8 cellular contexts compared by ENCODE assay signal in genomic region chr17:35764123-35764991, GRCh38. TPM values are rescaled to one million over a fixed set of nuclear protein-coding genes. Genes with fewer than 3 reads are reported as not detected.
DNase-seq lines count a peak whose midpoint lies in the region; ATAC-seq and TF ChIP-seq lines count a peak whose summit lies in the region.

No MANE protein-coding gene starts in this region.

- peak; percentile 90 for ATAC-seq in GM19438 (IDR thresholded peaks at IDR 0.05; ENCODE audit: low read depth, unreplicated experiment)
- peak; percentile 96 for ATAC-seq in activated CD8-positive, alpha-beta T cell treated with anti-CD3 and anti-CD28 coated beads for 36 hours

- peak overlapping the region; percentile 76 for H3K27ac Mint-ChIP-seq in activated CD8-positive, alpha-beta T cell treated with anti-CD3 and anti-CD28 coated beads for 36 hours

- no peaks in the 10 kb centered on the region for H3K36me3 Mint-ChIP-seq in activated CD8-positive, alpha-beta T cell treated with anti-CD3 and anti-CD28 coated beads for 36 hours (ENCODE audit: low read depth)

- POLR2A ChIA-PET in activated CD8-positive, alpha-beta T cell treated with anti-CD3 and anti-CD28 coated beads for 36 hours (lab: Charles Lee) = interaction anchor here (0.6 to 3.4 kb wide), 14 partner anchors 11 to 1382 kb away, joined by 3 to 38 read pairs (median 4); partner anchors contain the start of genes RASL10B and TAF15

- H3K4me3 ChIP-seq in HL-60 (replicated peaks; ENCODE audit: insufficient read depth, low read length) = peak overlapping the region; percentile 56

- CTCF ChIA-PET in activated CD8-positive, alpha-beta T cell treated with anti-CD3 and anti-CD28 coated beads for 36 hours (lab: Charles Lee) = interaction anchor here (0.6 to 10.2 kb wide), 74 partner anchors 8 to 674 kb away, joined by 3 to 292 read pairs (median 4); partner anchors contain the start of genes AP2B1, GAS2L2, LYZL6 and MMP28

- peak overlapping the region; percentile 88 for H3K4me3 Mint-ChIP-seq in activated CD8-positive, alpha-beta T cell treated with anti-CD3 and anti-CD28 coated beads for 36 hours

- intact Hi-C loops in activated CD8-positive, alpha-beta T cell treated with anti-CD3 and anti-CD28 coated beads for 36 hours (cut with micrococcal nuclease) = loop anchor here (1.0 kb wide), 1 partner anchor 40 kb away; no protein-coding TSS in a partner anchor

- peaks cover 3% of the 10 kb centered on the region for H3K27me3 ChIP-seq in HL-60 (ENCODE audit: insufficient read depth, poor library complexity, severe bottlenecking)

- H3K27ac ChIP-seq in C4-2B (no peak overlapping the region; the same call in 1 of the 2 replicates), HL-60 (replicated peaks) (no peak overlapping the region)

- H3K9me3 Mint-ChIP-seq in activated CD8-positive, alpha-beta T cell treated with anti-CD3 and anti-CD28 coated beads for 36 hours = no peaks in the 10 kb centered on the region

- DNase-seq in HL-60 (ENCODE audit: low read depth in 1 of 2, low spot score in 1 of 2) (peak; percentile 73 to 78), NCI-H774 (lab: John Stamatoyannopoulos, UW) (peak; percentile 96), ecto neural progenitor cell (ENCODE audit: low spot score) (peak; percentile 98), lung microvascular endothelial cell (ENCODE audit: low read depth in 2 of 2) (peak; percentile 88 to 92)
- DNase-seq in activated CD8-positive, alpha-beta T cell treated with anti-CD3 and anti-CD28 coated beads for 36 hours = peak; percentile 90
- DNase-seq in stimulated activated CD4-positive, alpha-beta T cell treated with anti-CD3 and anti-CD28 coated beads, TNF-alpha, amount 100 ng/mL, for 24 hours (ENCODE audit: low read depth in 3 of 3) = peak; percentile 66 to 88 (median 72)

- H3K27me3 Mint-ChIP-seq in activated CD8-positive, alpha-beta T cell treated with anti-CD3 and anti-CD28 coated beads for 36 hours = no peaks in the 10 kb centered on the region

- TF ChIP-seq CTCF in C4-2B (conservative IDR thresholded peaks at IDR 0.05) (peak; percentile 98), HL-60 (IDR thresholded peaks at IDR 0.05; ENCODE audit: insufficient read depth, low read length) (peak; percentile 76)
- peak; percentile 89 for TF ChIP-seq CTCF in activated CD8-positive, alpha-beta T cell treated with anti-CD3 and anti-CD28 coated beads for 36 hours (IDR thresholded peaks at IDR 0.05)

- H3K4me1 Mint-ChIP-seq in activated CD8-positive, alpha-beta T cell treated with anti-CD3 and anti-CD28 coated beads for 36 hours (ENCODE audit: low read depth) = peaks cover 10% of the 10 kb centered on the region

RNA-seq across cellular contexts. Expression of gene C17orf50, which starts 3.7 kb away (rescaled TPM):
- not detected for total RNA-seq in activated CD8-positive, alpha-beta T cell treated with anti-CD3 and anti-CD28 coated beads for 36 hours
- not detected in 2 replicates for total RNA-seq in lung microvascular endothelial cell

RNA-seq across cellular contexts. Expression of gene GAS2L2, which starts 11.3 kb away (rescaled TPM):
- under 1 TPM; 0.27 to 0.34 TPM for total RNA-seq in activated CD8-positive, alpha-beta T cell treated with anti-CD3 and anti-CD28 coated beads for 36 hours
- total RNA-seq in lung microvascular endothelial cell = under 0.01 TPM in 1 of 2 replicates, not detected in the other

RNA-seq across cellular contexts. Expression of gene MMP28, which starts 31.1 kb away (rescaled TPM):
- under 1 TPM in 1 of 2 experiments, not detected in 1; 0.41 TPM for total RNA-seq in activated CD8-positive, alpha-beta T cell treated with anti-CD3 and anti-CD28 coated beads for 36 hours
- total RNA-seq in lung microvascular endothelial cell = 0.40 and 0.87 TPM in 2 replicates

RNA-seq across cellular contexts. Expression of gene RASL10B, which starts 32.9 kb away (rescaled TPM):
- 1 to 10 TPM; 1.9 to 2.3 TPM for total RNA-seq in activated CD8-positive, alpha-beta T cell treated with anti-CD3 and anti-CD28 coated beads for 36 hours
- under 0.01 TPM in 2 replicates for total RNA-seq in lung microvascular endothelial cell

RNA-seq across cellular contexts. Expression of gene TAF15, which starts 44.9 kb away (rescaled TPM):
- 100 to 1,000 TPM; 309 to 319 TPM for total RNA-seq in activated CD8-positive, alpha-beta T cell treated with anti-CD3 and anti-CD28 coated beads for 36 hours
- 54.5 and 65.7 TPM in 2 replicates for total RNA-seq in lung microvascular endothelial cell
